ENCODE assay signal across 3 cellular contexts in the genomic region with DNA sequence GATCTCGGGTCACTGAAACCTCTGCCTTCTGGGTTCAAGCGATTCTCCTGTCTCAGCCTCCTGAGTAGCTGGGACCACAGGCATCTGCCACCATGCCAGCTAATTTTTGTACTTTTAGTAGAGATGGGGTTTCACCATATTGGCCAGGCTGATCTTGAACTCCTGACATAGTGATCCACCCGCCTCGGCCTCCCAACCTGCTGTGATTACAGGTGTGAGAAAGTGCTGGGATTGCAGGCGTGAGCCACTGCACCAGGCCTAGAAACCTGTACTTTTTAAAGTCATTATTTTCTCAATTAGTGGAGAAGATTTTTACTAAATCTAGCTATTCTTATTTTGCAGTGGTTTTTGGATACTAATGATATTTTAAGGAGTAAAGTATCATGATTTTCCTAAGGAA.
A peak's percentile ranks its signal among the peaks of the same experiment; 100 is the strongest.
DNase-seq lines count a peak whose midpoint lies in the region; ATAC-seq and TF ChIP-seq lines count a peak whose summit lies in the region.
"Not testable (repeated sequence)": the region's sequence is repeated elsewhere in the genome, so short reads cannot be mapped to it uniquely, and the experiment has no call there.

No MANE protein-coding gene starts in this region.

- H3K27me3 ChIP-seq in cardiac muscle cell: not testable (repeated sequence)

- H3K4me3 ChIP-seq in cardiac muscle cell: not testable (repeated sequence)

- TF ChIP-seq CTCF in cardiac muscle cell (IDR thresholded peaks at IDR 0.05; ENCODE audit: low read depth, low read length): not testable (repeated sequence)

- H3K4me1 ChIP-seq in cardiac muscle cell (ENCODE audit: low read depth): not testable (repeated sequence)

- not testable (repeated sequence) for H3K36me3 ChIP-seq in cardiac muscle cell

- not testable (repeated sequence) for ATAC-seq in Right ventricle myocardium inferior, left ventricle myocardium superior

- H3K27ac ChIP-seq in cardiac muscle cell: peak overlapping the region; percentile 30

- intact Hi-C loops in Right ventricle myocardium inferior (cut with DNase I); left ventricle myocardium superior (cut with micrococcal nuclease): not testable (repeated sequence)

- DNase-seq in Right ventricle myocardium inferior (ENCODE audit: missing footprints): peak; percentile 59
- not testable (repeated sequence) for DNase-seq in cardiac muscle cell (ENCODE audit: low read depth in 1 of 2, low spot score in 1 of 2)
- DNase-seq in left ventricle myocardium superior: peak; percentile 13

- not testable (repeated sequence) for H3K9me3 ChIP-seq in cardiac muscle cell (ENCODE audit: low read depth)
